ENCODE assay signal across 22 cellular contexts in the genomic region with DNA sequence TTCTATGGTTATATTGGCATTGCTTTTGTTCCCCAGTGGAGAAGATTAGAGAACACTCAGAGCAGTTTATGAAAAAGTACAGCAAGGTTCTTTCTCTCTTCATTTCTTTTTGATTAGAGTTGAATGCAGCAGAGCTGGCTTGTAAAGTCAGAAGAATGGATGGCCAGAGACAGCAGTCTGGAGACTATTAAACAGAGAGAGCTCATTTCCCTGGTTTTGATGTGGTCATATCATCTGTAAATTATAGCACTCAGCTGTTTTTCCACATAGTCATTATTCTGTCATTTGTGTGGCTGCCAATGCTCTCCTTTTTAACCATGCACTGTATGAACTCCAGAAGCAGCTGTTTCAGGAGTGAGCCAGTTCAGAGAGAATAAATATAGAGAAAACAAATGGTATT.
DNase-seq lines count a peak whose midpoint lies in the region; ATAC-seq, FAIRE-seq and TF ChIP-seq lines count a peak whose summit lies in the region.
"Had no signal": no experiment of that assay in that cellular context is flagged by ENCODE, and none has a peak within 500 bp of the region (broad histone marks: within the 10 kb centered on the region; RNA-seq: fewer than 3 reads in every experiment).

No MANE protein-coding gene starts in this region.

- TF ChIP-seq POLR2A in GM12892 (IDR thresholded peaks at IDR 0.05; ENCODE audit: low read depth, low read length) (no peak), GM18505 (IDR thresholded peaks at IDR 0.05; ENCODE audit: borderline replicate concordance, extremely low read depth, insufficient read depth, insufficient read length) (no peak)

- CTCF ChIA-PET in activated CD4-positive, alpha-beta T cell treated with anti-CD3 and anti-CD28 coated beads, Interleukin-2, amount 10 ng/mL, durations not matched to agents 7 days and 5 days (lab: Charles Lee) = no interaction called here

- H3K4me1 ChIP-seq in osteoblast (ENCODE audit: insufficient read depth, low read length) = no peaks in the 10 kb centered on the region
- H3K4me1 ChIP-seq: Caco-2 had no signal

- no peaks in the 10 kb centered on the region for H3K36me3 ChIP-seq in osteoblast (ENCODE audit: insufficient read depth, low read length)

- TF ChIP-seq CTCF in osteoblast (IDR thresholded peaks at IDR 0.05; ENCODE audit: extremely low read depth, low read depth, low read length) = no peak

- no peaks in the 10 kb centered on the region for H3K9me3 Mint-ChIP-seq in activated CD4-positive, alpha-beta T cell treated with anti-CD3 and anti-CD28 coated beads, Interleukin-2, amount 10 ng/mL, durations not matched to agents 7 days and 5 days
- H3K9me3 Mint-ChIP-seq: CD4-positive, alpha-beta T cell had no signal

- no peaks in the 10 kb centered on the region for H3K27me3 Mint-ChIP-seq in activated CD4-positive, alpha-beta T cell treated with anti-CD3 and anti-CD28 coated beads, Interleukin-2, amount 10 ng/mL, durations not matched to agents 7 days and 5 days
- H3K27me3 Mint-ChIP-seq: B cell; CD4-positive, alpha-beta T cell had no signal

- no peak overlapping the region for H3K4me3 Mint-ChIP-seq in activated CD4-positive, alpha-beta T cell treated with anti-CD3 and anti-CD28 coated beads, Interleukin-2, amount 10 ng/mL, durations not matched to agents 7 days and 5 days
- H3K4me3 Mint-ChIP-seq: B cell; CD4-positive, alpha-beta T cell; GM23338 had no signal

- H2AFZ ChIP-seq in osteoblast (ENCODE audit: low read length) = no peak overlapping the region
- H2AFZ ChIP-seq: GM23338 had no signal

- H3K4me1 Mint-ChIP-seq in activated CD4-positive, alpha-beta T cell treated with anti-CD3 and anti-CD28 coated beads, Interleukin-2, amount 10 ng/mL, durations not matched to agents 7 days and 5 days = no peaks in the 10 kb centered on the region
- H3K4me1 Mint-ChIP-seq: B cell, GM23338 had no signal

- ATAC-seq in GM18505 (IDR thresholded peaks at IDR 0.05; ENCODE audit: unreplicated experiment) = no peak
- ATAC-seq: GM23338, K562 had no signal

- peak; percentile 45 for DNase-seq in NCI-H1105 (lab: John Stamatoyannopoulos, UW)
- peak; percentile 2 for DNase-seq in SW480 (ENCODE audit: low spot score)
- peak; percentile 7 for DNase-seq in left kidney (ENCODE audit: low read depth, low spot score)
- DNase-seq in osteoblast (ENCODE audit: insufficient read length, low spot score, missing footprints) = peak; percentile 58
- no peak for DNase-seq in GM12892 (ENCODE audit: insufficient read length)
- DNase-seq in NK-92 treated with Interleukin-12 subunit alpha and Interleukin-12 subunit beta, amount 100 ng/mL, for 24 hours (lab: John Stamatoyannopoulos, UW) = no peak
- no peak for DNase-seq in activated CD4-positive, alpha-beta T cell treated with anti-CD3 and anti-CD28 coated beads, Interleukin-2, amount 10 ng/mL, durations not matched to agents 7 days and 5 days
- DNase-seq: Caco-2; CD4-positive, alpha-beta T cell; HCEC 1CT; NCI-H1417 treated with DMSO at 0.1 percent for 48 hours; NCI-H187 treated with DMSO at 0.1 percent for 48 hours; NCI-H345; Right ventricle myocardium superior had no signal

- POLR2A ChIA-PET in activated CD4-positive, alpha-beta T cell treated with anti-CD3 and anti-CD28 coated beads, Interleukin-2, amount 10 ng/mL, durations not matched to agents 7 days and 5 days (lab: Charles Lee) = no interaction called here

- no peak for FAIRE-seq in GM12892 (lab: Jason Lieb, UNC)
- FAIRE-seq: G401.6, GM19239, K562, RCC 7860 had no signal

- no peaks in the 10 kb centered on the region for H3K27me3 ChIP-seq in osteoblast (ENCODE audit: insufficient read depth, low read length)

- H3K9me3 ChIP-seq in osteoblast (ENCODE audit: low read depth, low read length) = no peaks in the 10 kb centered on the region
- H3K9me3 ChIP-seq: Caco-2 had no signal

- H3K27ac Mint-ChIP-seq in activated CD4-positive, alpha-beta T cell treated with anti-CD3 and anti-CD28 coated beads, Interleukin-2, amount 10 ng/mL, durations not matched to agents 7 days and 5 days = no peak overlapping the region
- H3K27ac Mint-ChIP-seq: B cell; CD4-positive, alpha-beta T cell; GM23338 had no signal

- no peaks in the 10 kb centered on the region for H3K79me2 ChIP-seq in osteoblast (ENCODE audit: insufficient read depth, low read length)

- no peaks in the 10 kb centered on the region for H3K36me3 Mint-ChIP-seq in activated CD4-positive, alpha-beta T cell treated with anti-CD3 and anti-CD28 coated beads, Interleukin-2, amount 10 ng/mL, durations not matched to agents 7 days and 5 days (ENCODE audit: low read depth)

- H3K27ac ChIP-seq in osteoblast (ENCODE audit: low read depth, low read length) = no peak overlapping the region
- H3K27ac ChIP-seq: SK-N-MC had no signal

- no peaks in the 10 kb centered on the region for H4K20me1 ChIP-seq in osteoblast (ENCODE audit: insufficient read depth, low read length)

- no peak overlapping the region for H3K4me3 ChIP-seq in osteoblast (ENCODE audit: insufficient read depth, low read length)
- H3K4me3 ChIP-seq: GM23338, K562, SK-N-MC had no signal

- no peak overlapping the region for H3K4me2 ChIP-seq in osteoblast (ENCODE audit: insufficient read depth, low read length)
- H3K4me2 ChIP-seq: GM23338 had no signal

Comparison
In these comparisons a context has a peak if more than half of its experiments do, and no peak if none do; other contexts are left out.
1. DNase-seq: peak in NCI-H1105 (single experiment), SW480 (single experiment), left kidney (single experiment) and osteoblast (single experiment); none in GM12892 (single experiment), NK-92 treated with Interleukin-12 subunit alpha and Interleukin-12 subunit beta, amount 100 ng/mL, for 24 hours (single experiment) and activated CD4-positive, alpha-beta T cell treated with anti-CD3 and anti-CD28 coated beads, Interleukin-2, amount 10 ng/mL, durations not matched to agents 7 days and 5 days (single experiment).